ENCODE assay signal across 24 cellular contexts in the genomic region with DNA sequence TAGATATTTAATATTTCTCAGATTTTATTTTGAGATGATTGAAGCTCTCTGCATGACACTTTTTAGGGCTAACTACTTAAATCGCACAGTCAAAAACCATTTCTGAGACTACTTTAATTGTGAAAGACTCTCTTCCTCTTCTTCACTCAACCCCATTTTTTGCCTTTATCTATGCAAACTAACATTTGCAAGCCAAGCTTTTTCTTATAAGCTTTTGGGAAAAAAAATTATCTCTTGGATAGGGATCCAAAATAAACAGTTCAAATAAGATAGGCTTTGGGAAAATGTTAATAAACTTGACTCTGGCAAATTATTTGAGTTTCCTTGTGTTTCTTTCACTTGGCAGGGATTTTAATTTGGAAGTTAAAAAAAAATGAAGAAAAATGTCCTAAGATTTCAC. TPM values are rescaled to one million over a fixed set of nuclear protein-coding genes. Genes with fewer than 3 reads are reported as not detected.
DNase-seq lines count a peak whose midpoint lies in the region; ATAC-seq and TF ChIP-seq lines count a peak whose summit lies in the region.
"Had no signal": no experiment of that assay in that cellular context is flagged by ENCODE, and none has a peak within 500 bp of the region (broad histone marks: within the 10 kb centered on the region; RNA-seq: fewer than 3 reads in every experiment).

No MANE protein-coding gene starts in this region.

- DNase-seq in adipocyte (ENCODE audit: low read depth) (no peak), fibroblast of pulmonary artery (ENCODE audit: low read depth) (peak; percentile 31), right cardiac atrium (no peak), SKM-1 treated with dmso at 0.1 percent for 144 hours (lab: John Stamatoyannopoulos, UW; ENCODE audit: unreplicated experiment) (no peak)
- DNase-seq: CD4-positive, CD25-positive, alpha-beta regulatory T cell; DMS153; DND-41; NCI-H1048; NCI-H1417; NCI-H1694 treated with DMSO at 0.1 percent for 48 hours; NCI-H2081; NCI-H2171; NCI-H226; NCI-H510A; NCI-H69; RPMI8226; SHP77 treated with DMSO at 0.1 percent for 48 hours had no signal

- intact Hi-C loops in right cardiac atrium (cut with DNase I): loop anchor here in 1 of 4 donors (10.0 kb wide), 1 partner anchor 70 kb away; no protein-coding TSS in a partner anchor

- H3K36me3 ChIP-seq in adipocyte (ENCODE audit: control insufficient read depth, insufficient read depth, low read length, severe bottlenecking) (no peaks in the 10 kb centered on the region), subcutaneous abdominal adipose tissue (ENCODE audit: control insufficient read depth in 5 of 5, insufficient read depth in 5 of 5, low read length in 5 of 5) (no peaks in the 10 kb centered on the region)
- H3K36me3 ChIP-seq: BLaER1 had no signal

- WGBS in right cardiac atrium: 42% methylated on average over 1 of the region's 1 CpG

- H3K4me3 ChIP-seq in adipocyte (ENCODE audit: low read length): peak overlapping the region; percentile 7
- no peak overlapping the region for H3K4me3 ChIP-seq in fibroblast of pulmonary artery (replicated peaks; ENCODE audit: low read depth, low read length)
- H3K4me3 ChIP-seq in right cardiac atrium (ENCODE audit: low read length): no peak overlapping the region
- no peak overlapping the region for H3K4me3 ChIP-seq in subcutaneous abdominal adipose tissue (ENCODE audit: low read depth in 1 of 5, low read length in 5 of 5)
- H3K4me3 ChIP-seq: BLaER1 had no signal

- H3K4me1 ChIP-seq in adipocyte (ENCODE audit: control insufficient read depth, insufficient read depth, low read length) (peaks cover 61% of the 10 kb centered on the region), right cardiac atrium (ENCODE audit: control insufficient read depth, insufficient read depth, low read length) (no peaks in the 10 kb centered on the region), subcutaneous abdominal adipose tissue (ENCODE audit: control insufficient read depth in 5 of 5, insufficient read depth in 5 of 5, low read length in 5 of 5) (peaks cover 3 to 50% (median 19%) of the 10 kb centered on the region in 5 donors)
- H3K4me1 ChIP-seq: BLaER1 had no signal

- H3K27me3 ChIP-seq in adipocyte (replicated peaks; ENCODE audit: control insufficient read depth, insufficient read depth, low read length): no peaks in the 10 kb centered on the region
- no peaks in the 10 kb centered on the region for H3K27me3 ChIP-seq in right cardiac atrium (ENCODE audit: control insufficient read depth, insufficient read depth)
- H3K27me3 ChIP-seq in subcutaneous abdominal adipose tissue (ENCODE audit: control insufficient read depth in 5 of 5, insufficient read depth in 4 of 5, low read length in 5 of 5): no peaks in the 10 kb centered on the region
- H3K27me3 ChIP-seq: BLaER1 had no signal

- ATAC-seq in right cardiac atrium: peak; percentile 76 to 78
- ATAC-seq in HG02798 (IDR thresholded peaks at IDR 0.05; ENCODE audit: poor library complexity, unreplicated experiment): no peak
- no peak for ATAC-seq in HG03521 (IDR thresholded peaks at IDR 0.05; ENCODE audit: unreplicated experiment)

- no peak overlapping the region for H3K27ac ChIP-seq in right cardiac atrium (ENCODE audit: low read length)
- peak overlapping the region; percentile 72 for H3K27ac ChIP-seq in subcutaneous abdominal adipose tissue (ENCODE audit: low read depth, low read length)
- H3K27ac ChIP-seq: BLaER1, HL-60, KMS-11 had no signal

- TF ChIP-seq CTCF in fibroblast of pulmonary artery (IDR thresholded peaks at IDR 0.05; ENCODE audit: low read length, missing control alignments): no peak

- peak overlapping the region; percentile 50 for H3K9ac ChIP-seq in adipocyte (ENCODE audit: low read length)
- H3K9ac ChIP-seq in subcutaneous abdominal adipose tissue (ENCODE audit: low read length in 5 of 5): peak overlapping the region in 1 of 5 donors; percentile 66
- H3K9ac ChIP-seq: BLaER1, KMS-11 had no signal

- H3K9me3 ChIP-seq in adipocyte (ENCODE audit: control insufficient read depth, low read length) (no peaks in the 10 kb centered on the region), right cardiac atrium (ENCODE audit: control insufficient read depth, low read length) (no peaks in the 10 kb centered on the region), subcutaneous abdominal adipose tissue (ENCODE audit: control insufficient read depth in 5 of 5, low read length in 5 of 5) (no peaks in the 10 kb centered on the region)
- H3K9me3 ChIP-seq: BLaER1 had no signal

RNA-seq across cellular contexts. Expression of gene COL3A1, which starts 9.0 kb away (rescaled TPM):
- 100 to 1,000 TPM; 104 to 343 (median 177) TPM for total RNA-seq in right cardiac atrium
- 48.2 TPM for polyA plus RNA-seq in right cardiac atrium
- total RNA-seq: CD4-positive, CD25-positive, alpha-beta regulatory T cell had no signal
- polyA plus RNA-seq: CD4-positive, CD25-positive, alpha-beta regulatory T cell; IgD-negative memory B cell had no signal

Comparison
In these comparisons a context has a peak if more than half of its experiments do, and no peak if none do; other contexts are left out.
1. ATAC-seq: peak in right cardiac atrium (2 of 2); none in HG02798 (single experiment) and HG03521 (single experiment).